ENCODE assay signal across 23 cellular contexts in the genomic region with DNA sequence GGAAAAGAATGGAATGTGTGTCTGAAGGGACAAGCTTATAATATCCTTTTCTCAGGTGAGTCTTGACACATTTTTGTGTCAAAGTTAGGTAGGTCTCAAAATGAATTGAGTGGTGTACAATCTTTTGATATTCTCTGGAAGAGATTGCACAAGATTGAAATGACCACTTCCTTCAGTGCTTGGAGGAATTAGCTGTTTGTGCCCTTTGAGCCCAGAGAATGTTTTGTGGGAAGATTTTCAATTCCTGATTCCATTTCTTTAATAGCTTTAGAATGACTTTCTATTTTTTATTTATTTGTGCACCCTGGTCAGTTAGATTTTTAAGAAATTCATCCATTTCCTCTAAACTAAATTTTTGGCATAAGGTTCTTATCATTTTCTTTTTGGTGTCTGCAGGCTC. TPM values are rescaled to one million over a fixed set of nuclear protein-coding genes. Genes with fewer than 3 reads are reported as not detected.
"Had no signal": no experiment of that assay in that cellular context is flagged by ENCODE, and none has a peak within 500 bp of the region (broad histone marks: within the 10 kb centered on the region; RNA-seq: fewer than 3 reads in every experiment).

No MANE protein-coding gene starts in this region.

- H3K27me3 ChIP-seq: left lung, sigmoid colon had no signal

- H3K36me3 ChIP-seq: left lung, prostate gland, sigmoid colon had no signal

- H3K9me3 Mint-ChIP-seq: natural killer cell; T-helper 1 cell treated with Interleukin-12 subunit alpha and Interleukin-12 subunit beta and Interleukin-4 antibody, amounts not matched to agents 30 μg/mL and 1 μg/mL, for 36 hours had no signal

- H3K4me3 ChIP-seq: coronary artery, left lung, prostate gland, sigmoid colon had no signal

- H3K4me1 Mint-ChIP-seq: memory B cell; natural killer cell; stimulated activated naive B cell treated with anti-CD40 and anti-IgM and Interleukin-4, amounts not matched to agents 10 μg/mL and 1 μg/mL and 100 μg/mL, for 72 hours had no signal

- H3K36me3 Mint-ChIP-seq: natural killer cell; stimulated activated naive B cell treated with anti-CD40 and anti-IgM and Interleukin-4, amounts not matched to agents 10 μg/mL and 1 μg/mL and 100 μg/mL, for 72 hours; WTC11 had no signal

- DNase-seq: activated CD4-positive, alpha-beta T cell treated with anti-CD3 and anti-CD28 coated beads for 48 hours; activated CD8-positive, alpha-beta memory T cell treated with anti-CD3 and anti-CD28 coated beads, Interleukin-2, amount 50 U/mL, for 48 hours; activated CD8-positive, alpha-beta T cell treated with anti-CD3 and anti-CD28 coated beads, Interleukin-2, amount 10 ng/mL, durations not matched to agents 7 days and 5 days; activated naive CD4-positive, alpha-beta T cell treated with anti-CD3 and anti-CD28 coated beads for 36 hours; caudate nucleus; effector CD8-positive, alpha-beta T cell; foreskin melanocyte; head of caudate nucleus; islet precursor cell; left lung; natural killer cell; occipital lobe; sigmoid colon; stimulated activated CD4-positive, alpha-beta T cell treated with anti-CD3 and anti-CD28 coated beads, Interleukin-2, amount 100 ng/mL, for 24 hours; stimulated activated naive B cell treated with anti-CD40 and anti-IgM and Interleukin-4, amounts not matched to agents 10 μg/mL and 1 μg/mL and 100 μg/mL, for 72 hours; substantia nigra; trophoblast cell had no signal

- H3K27ac ChIP-seq: coronary artery, prostate gland, sigmoid colon had no signal

- ATAC-seq: activated CD8-positive, alpha-beta T cell treated with anti-CD3 and anti-CD28 coated beads, Interleukin-2, amount 10 ng/mL, durations not matched to agents 7 days and 5 days; left lung; natural killer cell; stimulated activated naive B cell treated with anti-CD40 and anti-IgM and Interleukin-4, amounts not matched to agents 10 μg/mL and 1 μg/mL and 100 μg/mL, for 72 hours; WTC11 had no signal

- H3K4me1 ChIP-seq: prostate gland, sigmoid colon had no signal

- H3K9me3 ChIP-seq: left lung, prostate gland, sigmoid colon had no signal

- H3K4me3 Mint-ChIP-seq: activated CD8-positive, alpha-beta T cell treated with anti-CD3 and anti-CD28 coated beads, Interleukin-2, amount 10 ng/mL, durations not matched to agents 7 days and 5 days; activated naive CD4-positive, alpha-beta T cell treated with anti-CD3 and anti-CD28 coated beads for 36 hours; memory B cell; natural killer cell; stimulated activated naive B cell treated with anti-CD40 and anti-IgM and Interleukin-4, amounts not matched to agents 10 μg/mL and 1 μg/mL and 100 μg/mL, for 72 hours; T-helper 1 cell treated with Interleukin-12 subunit alpha and Interleukin-12 subunit beta and Interleukin-4 antibody, amounts not matched to agents 30 μg/mL and 1 μg/mL, for 36 hours; WTC11 had no signal

RNA-seq across cellular contexts. Expression of a gene that starts 1.6 kb away (rescaled TPM):
- total RNA-seq: activated CD8-positive, alpha-beta T cell treated with anti-CD3 and anti-CD28 coated beads, Interleukin-2, amount 10 ng/mL, durations not matched to agents 7 days and 5 days; activated naive CD4-positive, alpha-beta T cell treated with anti-CD3 and anti-CD28 coated beads for 36 hours; natural killer cell; occipital lobe; prostate gland; WTC11 had no signal

RNA-seq across cellular contexts. Expression of a gene that starts 8.4 kb away (rescaled TPM):
- total RNA-seq: activated CD8-positive, alpha-beta T cell treated with anti-CD3 and anti-CD28 coated beads, Interleukin-2, amount 10 ng/mL, durations not matched to agents 7 days and 5 days; activated naive CD4-positive, alpha-beta T cell treated with anti-CD3 and anti-CD28 coated beads for 36 hours; left lung; mucosa of gallbladder; natural killer cell; prostate gland; sigmoid colon; WTC11 had no signal

RNA-seq across cellular contexts. Expression of a gene that starts 35.4 kb away (rescaled TPM):
- total RNA-seq: activated CD8-positive, alpha-beta T cell treated with anti-CD3 and anti-CD28 coated beads, Interleukin-2, amount 10 ng/mL, durations not matched to agents 7 days and 5 days; activated naive CD4-positive, alpha-beta T cell treated with anti-CD3 and anti-CD28 coated beads for 36 hours; natural killer cell; prostate gland; WTC11 had no signal
